Comparison of ENCODE assay signal across 9 cellular contexts in the genomic region with DNA sequence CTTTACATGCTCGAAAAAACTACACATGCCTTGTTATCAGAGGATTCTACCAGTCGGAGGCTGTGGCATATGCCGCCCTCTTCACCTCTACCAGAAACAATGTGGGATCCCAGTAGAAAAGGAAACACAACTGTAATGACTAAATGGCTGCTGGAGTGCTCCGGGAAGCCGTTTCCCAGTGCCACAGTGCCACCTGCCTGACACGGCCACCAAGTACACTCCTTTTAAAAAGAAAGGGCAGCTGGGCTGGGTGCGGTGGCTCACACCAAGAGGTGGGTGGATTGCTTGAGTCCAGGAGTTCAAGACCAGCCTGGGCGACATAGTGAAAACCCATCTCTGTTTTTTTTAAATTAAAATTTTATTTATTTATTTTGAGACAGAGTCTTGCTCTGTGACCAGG.
A peak's percentile ranks its signal among the peaks of the same experiment; 100 is the strongest.
DNase-seq lines count a peak whose midpoint lies in the region; ATAC-seq and TF ChIP-seq lines count a peak whose summit lies in the region.
"Had no signal": no experiment of that assay in that cellular context is flagged by ENCODE, and none has a peak within 500 bp of the region (broad histone marks: within the 10 kb centered on the region; RNA-seq: fewer than 3 reads in every experiment).

No MANE protein-coding gene starts in this region.

- DNase-seq in MCF 10A (ENCODE audit: unreplicated experiment) (peak; percentile 77), breast epithelium (ENCODE audit: low spot score in 2 of 2) (no peak), NCI-H146 (lab: John Stamatoyannopoulos, UW) (peak; percentile 44), SW 1271 (lab: John Stamatoyannopoulos, UW) (peak; percentile 18 to 72), fibroblast of peridontal ligament (ENCODE audit: extremely low read depth) (peak; percentile 64), prostate gland (ENCODE audit: low spot score) (peak; percentile 36), activated gamma-delta T cell (lab: John Stamatoyannopoulos, UW) (no peak)

- CTCF ChIA-PET in MCF 10A (lab: Yijun Ruan, JAX) = interaction anchor here (0.5 to 3.5 kb wide), 43 partner anchors 8 to 323 kb away, joined by 3 to 39 read pairs (median 4); a partner anchor contains a TSS

- POLR2A ChIA-PET in MCF 10A (lab: Yijun Ruan, JAX) = interaction anchor here (1.2 kb wide), 1 partner anchor 76 kb away, joined by 3 read pairs; no protein-coding TSS in a partner anchor

- H3K4me3 Mint-ChIP-seq in MCF 10A (ENCODE audit: unreplicated experiment) = no peak overlapping the region
- H3K4me3 Mint-ChIP-seq: dendritic cell treated with granulocyte-macrophage colony-stimulating factor and Interleukin-4, amounts not matched to agents 40 ng/mL and 50 ng/mL, for 4 days had no signal

- 21% methylated on average over 8 of the region's 8 CpGs for WGBS in prostate gland

- TF ChIP-seq POLR2A in breast epithelium (IDR thresholded peaks at IDR 0.05) (no peak), prostate gland (IDR thresholded peaks at IDR 0.05) (no peak)

- H3K36me3 ChIP-seq in breast epithelium = no peaks in the 10 kb centered on the region
- no peaks in the 10 kb centered on the region for H3K36me3 ChIP-seq in prostate gland

- H3K4me3 ChIP-seq in breast epithelium (no peak overlapping the region), prostate gland (no peak overlapping the region)

- TF ChIP-seq CTCF in MCF 10A (IDR thresholded peaks at IDR 0.05; ENCODE audit: unreplicated experiment) (peak; percentile 59), breast epithelium (IDR thresholded peaks at IDR 0.05) (peak in 1 of 3 donors; percentile 36), prostate gland (IDR thresholded peaks at IDR 0.05) (peak in 3 of 4 experiments; percentile 27 to 62 (median 51))

- no peak overlapping the region for H3K27ac Mint-ChIP-seq in MCF 10A (ENCODE audit: low read depth, unreplicated experiment)
- H3K27ac Mint-ChIP-seq: dendritic cell treated with granulocyte-macrophage colony-stimulating factor and Interleukin-4, amounts not matched to agents 40 ng/mL and 50 ng/mL, for 4 days had no signal

- no peak overlapping the region for H3K27ac ChIP-seq in breast epithelium
- H3K27ac ChIP-seq in prostate gland = no peak overlapping the region

- H3K4me1 ChIP-seq in breast epithelium (no peaks in the 10 kb centered on the region), prostate gland (replicated peaks) (no peaks in the 10 kb centered on the region)

- H3K36me3 Mint-ChIP-seq in MCF 10A (ENCODE audit: insufficient read depth, unreplicated experiment) = no peaks in the 10 kb centered on the region

- H3K9me3 ChIP-seq in breast epithelium = no peaks in the 10 kb centered on the region
- H3K9me3 ChIP-seq in prostate gland = no peaks in the 10 kb centered on the region

- no peak for ATAC-seq in HG02973 (IDR thresholded peaks at IDR 0.05; ENCODE audit: unreplicated experiment)

- no peaks in the 10 kb centered on the region for H3K4me1 Mint-ChIP-seq in MCF 10A (ENCODE audit: insufficient read depth, unreplicated experiment)

- H3K27me3 ChIP-seq in breast epithelium = no peaks in the 10 kb centered on the region
- H3K27me3 ChIP-seq in prostate gland (replicated peaks; ENCODE audit: insufficient read depth) = no peaks in the 10 kb centered on the region

- intact Hi-C loops in MCF 10A (cut with micrococcal nuclease) (loop anchor here (1.0 to 10.0 kb wide), 4 partner anchors 128 to 320 kb away; a partner anchor contains a TSS), breast epithelium (cut with DNase I; ENCODE audit: low total_unique reads) (no loop called here), prostate gland (cut with DNase I) (loop anchor here (5.0 kb wide), 1 partner anchor 217 kb away; a partner anchor contains a TSS)

- H3K27me3 Mint-ChIP-seq in MCF 10A (ENCODE audit: insufficient read depth, unreplicated experiment) = no peaks in the 10 kb centered on the region

- no peaks in the 10 kb centered on the region for H3K9me3 Mint-ChIP-seq in MCF 10A (ENCODE audit: unreplicated experiment)
- H3K9me3 Mint-ChIP-seq: dendritic cell treated with granulocyte-macrophage colony-stimulating factor and Interleukin-4, amounts not matched to agents 40 ng/mL and 50 ng/mL, for 4 days had no signal

- no TSS peak for BruUV-seq in MCF 10A (replicated peaks; lab: Mats Ljungman, UMichigan)

Comparison
In these comparisons a context has a peak if more than half of its experiments do, and no peak if none do; other contexts are left out.
1. DNase-seq: peak in MCF 10A (single experiment), NCI-H146 (single experiment), SW 1271 (2 of 2), fibroblast of peridontal ligament (single experiment) and prostate gland (single experiment); none in breast epithelium (0 of 2) and activated gamma-delta T cell (single experiment).